1 cellular context compared by ENCODE assay signal in the genomic region with DNA sequence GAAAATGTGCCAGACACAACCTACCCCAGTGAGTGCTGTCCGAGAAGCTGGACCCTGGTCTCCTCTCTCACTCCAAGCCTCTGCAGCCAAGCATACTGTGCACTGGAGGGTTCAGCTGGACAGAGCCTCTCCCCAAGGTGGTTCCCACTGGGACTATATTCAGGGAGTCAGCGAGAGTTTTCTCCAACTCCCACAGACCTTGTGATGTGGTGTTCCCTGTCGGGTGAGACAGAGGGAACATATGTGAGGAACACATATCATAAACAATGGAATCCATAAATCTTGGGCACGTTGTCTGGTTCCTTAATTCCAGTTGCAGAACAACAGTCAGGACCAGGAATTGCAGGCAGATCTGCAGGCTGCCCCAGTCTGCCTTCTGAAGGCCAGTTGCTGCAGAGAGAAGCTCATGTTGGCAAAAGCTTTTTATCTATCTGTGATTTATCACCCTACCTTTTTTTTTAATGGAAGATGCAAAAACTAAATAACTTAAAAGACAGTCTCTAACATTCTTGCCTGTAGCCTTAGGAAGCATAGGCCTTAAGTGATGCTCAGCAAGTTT.
TF ChIP-seq lines count a peak whose summit lies in the region.

No MANE protein-coding gene starts in this region.

TF ChIP-seq in H1, 55 proteins besides CTCF, POLR2A, EP300 and RAD21:
- TF ChIP-seq SUZ12 (IDR thresholded peaks at IDR 0.05; ENCODE audit: low read length) (no peak), CBX8 (IDR thresholded peaks at IDR 0.05; ENCODE audit: borderline replicate concordance, low read depth, low read length) (no peak), GTF2F1 (IDR thresholded peaks at IDR 0.05; ENCODE audit: borderline replicate concordance, low read depth, low read length) (no peak), CREB1 (IDR thresholded peaks at IDR 0.05) (no peak), CTBP2 (IDR thresholded peaks at IDR 0.05; ENCODE audit: borderline replicate concordance, insufficient read depth, insufficient read length, low read length) (no peak), SIRT6 (IDR thresholded peaks at IDR 0.05; ENCODE audit: low read length) (no peak), TAF1 (IDR thresholded peaks at IDR 0.05; ENCODE audit: low read depth, low read length) (no peak), KDM5A (IDR thresholded peaks at IDR 0.05; ENCODE audit: low read length) (no peak), ZNF274 (IDR thresholded peaks at IDR 0.05; ENCODE audit: borderline replicate concordance, extremely low read depth, low read length) (no peak)
- TF ChIP-seq, protein P1, sequence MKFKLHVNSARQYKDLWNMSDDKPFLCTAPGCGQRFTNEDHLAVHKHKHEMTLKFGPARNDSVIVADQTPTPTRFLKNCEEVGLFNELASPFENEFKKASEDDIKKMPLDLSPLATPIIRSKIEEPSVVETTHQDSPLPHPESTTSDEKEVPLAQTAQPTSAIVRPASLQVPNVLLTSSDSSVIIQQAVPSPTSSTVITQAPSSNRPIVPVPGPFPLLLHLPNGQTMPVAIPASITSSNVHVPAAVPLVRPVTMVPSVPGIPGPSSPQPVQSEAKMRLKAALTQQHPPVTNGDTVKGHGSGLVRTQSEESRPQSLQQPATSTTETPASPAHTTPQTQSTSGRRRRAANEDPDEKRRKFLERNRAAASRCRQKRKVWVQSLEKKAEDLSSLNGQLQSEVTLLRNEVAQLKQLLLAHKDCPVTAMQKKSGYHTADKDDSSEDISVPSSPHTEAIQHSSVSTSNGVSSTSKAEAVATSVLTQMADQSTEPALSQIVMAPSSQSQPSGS (IDR thresholded peaks at IDR 0.05; ENCODE audit: low read length) = no peak
